ENCODE assay signal across 8 cellular contexts in genomic region chr15:91866971-91867372, GRCh38. TPM values are rescaled to one million over a fixed set of nuclear protein-coding genes. Genes with fewer than 3 reads are reported as not detected.
DNase-seq lines count a peak whose midpoint lies in the region; ATAC-seq, FAIRE-seq and TF ChIP-seq lines count a peak whose summit lies in the region.

No MANE protein-coding gene starts in this region.

- H3K9ac ChIP-seq in HepG2 (ENCODE audit: insufficient read depth, low read depth, low read length) (no peak overlapping the region), mesenchymal stem cell (ENCODE audit: low read length) (peak overlapping the region; percentile 78)

- H2AFZ ChIP-seq in HepG2 (ENCODE audit: low read length) (no peak overlapping the region), mesenchymal stem cell (ENCODE audit: low read depth, low read length) (no peak overlapping the region)

- H3K36me3 ChIP-seq in right lobe of liver (no peaks in the 10 kb centered on the region), HepG2 (replicated peaks in 1 of 2; ENCODE audit: control insufficient read depth in 1 of 2, insufficient read depth in 2 of 2, low read length in 2 of 2) (no peaks in the 10 kb centered on the region), breast epithelium (no peaks in the 10 kb centered on the region), mesenchymal stem cell (ENCODE audit: control insufficient read depth in 1 of 2, insufficient read depth in 2 of 2, low read depth in 1 of 2, low read length in 2 of 2) (no peaks in the 10 kb centered on the region)

- no peaks in the 10 kb centered on the region for H3K9me3 Mint-ChIP-seq in activated CD8-positive, alpha-beta T cell treated with anti-CD3 and anti-CD28 coated beads, Interleukin-2, amount 10 ng/mL, durations not matched to agents 7 days and 5 days (ENCODE audit: insufficient read depth)

- H4K8ac ChIP-seq in mesenchymal stem cell (ENCODE audit: low read length): no peak overlapping the region

- no peak overlapping the region for H3K4me3 Mint-ChIP-seq in activated CD8-positive, alpha-beta T cell treated with anti-CD3 and anti-CD28 coated beads, Interleukin-2, amount 10 ng/mL, durations not matched to agents 7 days and 5 days

- H3K27me3 Mint-ChIP-seq in activated CD8-positive, alpha-beta T cell treated with anti-CD3 and anti-CD28 coated beads, Interleukin-2, amount 10 ng/mL, durations not matched to agents 7 days and 5 days (ENCODE audit: low read depth): peaks cover 5% of the 10 kb centered on the region

- peak overlapping the region in 2 of 3 donors; percentile 3 to 13 for H3K27ac ChIP-seq in right lobe of liver
- H3K27ac ChIP-seq in HepG2 (ENCODE audit: extremely low read length, insufficient read depth, low read length): no peak overlapping the region
- peak overlapping the region; percentile 92 to 98 for H3K27ac ChIP-seq in breast epithelium
- peak overlapping the region; percentile 62 for H3K27ac ChIP-seq in mesenchymal stem cell (ENCODE audit: low read length, poor library complexity, severe bottlenecking)

- TF ChIP-seq EP300 in HepG2 (IDR thresholded peaks at IDR 0.05; ENCODE audit: low read depth in 2 of 2, low read length in 2 of 2) (no peak), HepG2 (CRISPR knock-in tag; IDR thresholded peaks at IDR 0.05; ENCODE audit: borderline replicate concordance) (no peak)

- H3K23ac ChIP-seq in mesenchymal stem cell (ENCODE audit: low read length in 2 of 2): no peak overlapping the region

- 71% methylated on average over 5 of the region's 8 CpGs for WGBS in right lobe of liver (ENCODE audit: insufficient coverage, low coverage, low lambda C conversion rate, missing lambda C conversion rate)
- 36% methylated on average over 3 of the region's 8 CpGs for WGBS in HepG2 (ENCODE audit: low lambda C conversion rate)
- 86% methylated on average over 8 of the region's 8 CpGs for WGBS in mesenchymal stem cell

- H3K4ac ChIP-seq in mesenchymal stem cell (ENCODE audit: low read depth in 1 of 2, low read length in 2 of 2): no peak overlapping the region

- POLR2A ChIA-PET in HepG2 (lab: Yijun Ruan, JAX): no interaction called here
- POLR2A ChIA-PET in activated CD8-positive, alpha-beta T cell treated with anti-CD3 and anti-CD28 coated beads, Interleukin-2, amount 10 ng/mL, durations not matched to agents 7 days and 5 days (lab: Charles Lee): no interaction called here

- H3K4me1 ChIP-seq in right lobe of liver (no peaks in the 10 kb centered on the region), HepG2 (ENCODE audit: insufficient read depth, low read length) (no peaks in the 10 kb centered on the region), breast epithelium (peaks cover 7 to 17% of the 10 kb centered on the region in 2 donors), mesenchymal stem cell (ENCODE audit: control insufficient read depth, insufficient read depth, low read depth, low read length) (peaks cover 18% of the 10 kb centered on the region)

- H3K79me2 ChIP-seq in HepG2 (ENCODE audit: insufficient read depth, low read length): no peaks in the 10 kb centered on the region

- H3K36me3 Mint-ChIP-seq in activated CD8-positive, alpha-beta T cell treated with anti-CD3 and anti-CD28 coated beads, Interleukin-2, amount 10 ng/mL, durations not matched to agents 7 days and 5 days (ENCODE audit: low read depth): peaks cover 14% of the 10 kb centered on the region

- no peaks in the 10 kb centered on the region for H4K20me1 ChIP-seq in HepG2 (ENCODE audit: insufficient read depth, low read length)

- intact Hi-C loops in right lobe of liver (cut with DNase I) (no loop called here), HepG2 (cut with micrococcal nuclease; ENCODE audit: unreplicated experiment) (no loop called here), breast epithelium (cut with DNase I; ENCODE audit: low total_unique reads) (no loop called here)

- CTCF ChIA-PET in HepG2 (lab: Yijun Ruan, JAX; ENCODE audit: low intra/inter-chr PET ratio, low total read pairs): no interaction called here
- CTCF ChIA-PET in activated CD8-positive, alpha-beta T cell treated with anti-CD3 and anti-CD28 coated beads, Interleukin-2, amount 10 ng/mL, durations not matched to agents 7 days and 5 days (lab: Charles Lee): interaction anchor here (2.2 to 2.4 kb wide), 2 partner anchors 18 to 161 kb away, joined by 6 to 8 read pairs; no protein-coding TSS in a partner anchor

- H4K91ac ChIP-seq in mesenchymal stem cell (ENCODE audit: low read length): no peak overlapping the region

- ATAC-seq in right lobe of liver: peak in 1 of 4 donors; percentile 17
- no peak for ATAC-seq in HepG2
- ATAC-seq in activated CD8-positive, alpha-beta T cell treated with anti-CD3 and anti-CD28 coated beads, Interleukin-2, amount 10 ng/mL, durations not matched to agents 7 days and 5 days: no peak
- no peak for ATAC-seq in HG03565 (IDR thresholded peaks at IDR 0.05; ENCODE audit: unreplicated experiment)

- peak overlapping the region; percentile 23 for H2AK5ac ChIP-seq in mesenchymal stem cell (ENCODE audit: low read length, severe bottlenecking)

- no peak overlapping the region for H3K14ac ChIP-seq in mesenchymal stem cell (ENCODE audit: low read length in 2 of 2)

- H3K9me3 ChIP-seq in right lobe of liver: no peaks in the 10 kb centered on the region
- no peaks in the 10 kb centered on the region for H3K9me3 ChIP-seq in HepG2 (ENCODE audit: low read length)
- no peaks in the 10 kb centered on the region for H3K9me3 ChIP-seq in breast epithelium
- no peaks in the 10 kb centered on the region for H3K9me3 ChIP-seq in mesenchymal stem cell (ENCODE audit: control insufficient read depth, low read length)

- H3K4me1 Mint-ChIP-seq in activated CD8-positive, alpha-beta T cell treated with anti-CD3 and anti-CD28 coated beads, Interleukin-2, amount 10 ng/mL, durations not matched to agents 7 days and 5 days (ENCODE audit: low read depth): peaks cover 86% of the 10 kb centered on the region

- no TSS peak for BruUV-seq in HepG2 (replicated peaks; lab: Mats Ljungman, UMichigan)

- H2BK15ac ChIP-seq in mesenchymal stem cell (ENCODE audit: low read depth, poor library complexity, severe bottlenecking): no peak overlapping the region

- TF ChIP-seq CTCF in right lobe of liver (IDR thresholded peaks at IDR 0.05) (no peak), HepG2 (CRISPR knock-in tag; IDR thresholded peaks at IDR 0.05) (no peak), breast epithelium (IDR thresholded peaks at IDR 0.05) (no peak)

- no peak for TF ChIP-seq RAD21 in HepG2 (CRISPR knock-in tag; IDR thresholded peaks at IDR 0.05)

- no peak overlapping the region for H2BK5ac ChIP-seq in mesenchymal stem cell (ENCODE audit: low read depth, low read length, poor library complexity, severe bottlenecking)

- H3K27me3 ChIP-seq in right lobe of liver (no peaks in the 10 kb centered on the region), HepG2 (ENCODE audit: control insufficient read depth in 1 of 2, insufficient read depth in 2 of 2, low read length in 2 of 2) (peaks cover 0 to 1% of the 10 kb centered on the region in 2 experiments; a peak in 1 of 5 replicates), breast epithelium (no peaks in the 10 kb centered on the region), mesenchymal stem cell (ENCODE audit: control insufficient read depth in 1 of 2, insufficient read depth in 1 of 2, low read length in 2 of 2) (no peaks in the 10 kb centered on the region)

- no peak overlapping the region for H3K18ac ChIP-seq in mesenchymal stem cell (ENCODE audit: low read depth in 1 of 2, low read length in 2 of 2)

- H2BK12ac ChIP-seq in mesenchymal stem cell (ENCODE audit: low read length in 2 of 2): no peak overlapping the region

- no peak for FAIRE-seq in HepG2 (lab: Jason Lieb, UNC)

- no peak for TF ChIP-seq POLR2A in right lobe of liver (IDR thresholded peaks at IDR 0.05)
- TF ChIP-seq POLR2A in HepG2 (IDR thresholded peaks at IDR 0.05; ENCODE audit: insufficient read depth in 1 of 2, low read depth in 2 of 2, low read length in 2 of 2): no peak
- no peak for TF ChIP-seq POLR2A in breast epithelium (IDR thresholded peaks at IDR 0.05)

- peaks cover 5% of the 10 kb centered on the region for H3K79me1 ChIP-seq in mesenchymal stem cell (replicated peaks; ENCODE audit: low read length, poor library complexity, severe bottlenecking)

- no peak overlapping the region for H3K27ac Mint-ChIP-seq in activated CD8-positive, alpha-beta T cell treated with anti-CD3 and anti-CD28 coated beads, Interleukin-2, amount 10 ng/mL, durations not matched to agents 7 days and 5 days

- DNase-seq in right lobe of liver: no peak
- DNase-seq in HepG2 (ENCODE audit: low spot score): no peak
- DNase-seq in breast epithelium (ENCODE audit: low spot score in 2 of 2): peak in 1 of 2 donors; percentile 84
- DNase-seq in mesenchymal stem cell: peak; percentile 5
- no peak for DNase-seq in activated CD8-positive, alpha-beta T cell treated with anti-CD3 and anti-CD28 coated beads, Interleukin-2, amount 10 ng/mL, durations not matched to agents 7 days and 5 days
- no peak for DNase-seq in NCI-H226
- no peak for DNase-seq in NCI-H748 treated with DMSO at 0.1 percent for 48 hours (lab: John Stamatoyannopoulos, UW)

- H3K4me3 ChIP-seq in right lobe of liver: no peak overlapping the region
- no peak overlapping the region for H3K4me3 ChIP-seq in HepG2 (replicated peaks in 1 of 3; ENCODE audit: insufficient read depth in 1 of 3, low read depth in 2 of 3, low read length in 3 of 3)
- H3K4me3 ChIP-seq in breast epithelium: peak overlapping the region in 1 of 3 donors; percentile 51
- peak overlapping the region in 1 of 2 experiments; percentile 54 for H3K4me3 ChIP-seq in mesenchymal stem cell (ENCODE audit: insufficient read depth in 1 of 2, low read depth in 1 of 2, low read length in 2 of 2)

- H3K4me2 ChIP-seq in HepG2 (ENCODE audit: low read depth, low read length) (no peak overlapping the region), mesenchymal stem cell (ENCODE audit: low read length, poor library complexity, severe bottlenecking) (no peak overlapping the region)

- H2BK120ac ChIP-seq in mesenchymal stem cell (ENCODE audit: low read depth, low read length): no peak overlapping the region

- in situ Hi-C loops in HepG2 (cut with HindIII; ENCODE audit: extremely low pct_ligation_motif_present, low pct_unique_long_range_greater_than_20kb): no loop called here

RNA-seq across cellular contexts. Expression of gene SLCO3A1, which starts 13.5 kb away (rescaled TPM):
- total RNA-seq in right lobe of liver: 1 to 10 TPM; 2.4 to 7.7 (median 3.7) TPM
- total RNA-seq in HepG2 (2016; rRNA removed; fragmentation: Illumina TruSeq; extraction: Trizol): 0.02 TPM in 1 of 2 replicates, not detected in the other
- total RNA-seq in HepG2 (2016; cell fraction: cytosol; rRNA removed; fragmentation: Illumina TruSeq; extraction: Trizol; ENCODE audit: low read depth): 0.09 and 0.10 TPM in 2 replicates
- total RNA-seq in HepG2 (2016; cell fraction: insoluble cytoplasmic fraction; rRNA removed; fragmentation: Illumina TruSeq; extraction: Trizol): not detected in 2 replicates
- total RNA-seq in HepG2 (2016; cell fraction: membrane; rRNA removed; fragmentation: Illumina TruSeq; extraction: Trizol): 0.03 TPM in 1 of 2 replicates, not detected in the other
- total RNA-seq in HepG2 (2016; cell fraction: nucleus; rRNA removed; fragmentation: Illumina TruSeq; extraction: Trizol): not detected in 2 replicates
- not detected in 2 replicates for polyA plus RNA-seq in HepG2 (2011; rRNA removed)
- polyA plus RNA-seq in HepG2 (2011; cell fraction: cytosol; rRNA removed): not detected in 2 replicates
- polyA plus RNA-seq in HepG2 (2011; cell fraction: nucleus; rRNA removed): not detected in 2 replicates
- not detected in 2 replicates for polyA plus RNA-seq in HepG2 (2012)
- polyA plus RNA-seq in HepG2 (2016; cell fraction: cytosol; fragmentation: Illumina TruSeq; extraction: Trizol; ENCODE audit: low read depth): not detected in 2 replicates
- not detected in 2 replicates for polyA plus RNA-seq in HepG2 (2016; cell fraction: insoluble cytoplasmic fraction; fragmentation: Illumina TruSeq; extraction: Trizol; ENCODE audit: low read depth)
- polyA plus RNA-seq in HepG2 (2016; cell fraction: membrane; fragmentation: Illumina TruSeq; extraction: Trizol; ENCODE audit: low read depth): not detected in 2 replicates
- not detected in 2 replicates for polyA plus RNA-seq in HepG2 (2016; cell fraction: nucleus; fragmentation: Illumina TruSeq; extraction: Trizol; ENCODE audit: insufficient read depth, low read depth)
- polyA minus RNA-seq in HepG2 (2011; rRNA and poly(A)+ RNA removed; ENCODE audit: low replicate concordance): 97.9 TPM in 1 of 2 replicates, not detected in the other
- polyA minus RNA-seq in HepG2 (2011; cell fraction: cytosol; rRNA and poly(A)+ RNA removed): not detected in 2 replicates
- not detected in 2 replicates for polyA minus RNA-seq in HepG2 (2011; cell fraction: nucleus; rRNA and poly(A)+ RNA removed)
- 10 to 100 TPM in 2 of 3 donors, 1 to 10 TPM in 1; 8.5 to 14.1 (median 13.6) TPM for total RNA-seq in breast epithelium
- 2.0 TPM for polyA plus RNA-seq in mesenchymal stem cell (2013, experiment 1 of 2)
- polyA plus RNA-seq in mesenchymal stem cell (2013, experiment 2 of 2): 2.3 TPM
- 10 to 100 TPM; 29.3 to 32.7 TPM for total RNA-seq in activated CD8-positive, alpha-beta T cell treated with anti-CD3 and anti-CD28 coated beads, Interleukin-2, amount 10 ng/mL, durations not matched to agents 7 days and 5 days
